ENCODE assay signal across 1 cellular context in genomic region chr5:173282916-173283315, GRCh38.
TF ChIP-seq lines count a peak whose summit lies in the region.

No MANE protein-coding gene starts in this region.

TF ChIP-seq in HCT116, 20 proteins besides CTCF, POLR2A, EP300 and RAD21:
- TF ChIP-seq MAX (IDR thresholded peaks at IDR 0.05) (no peak), TCF7L2 (IDR thresholded peaks at IDR 0.05; ENCODE audit: borderline replicate concordance, extremely low read depth, insufficient read depth, insufficient read length) (no peak), EZH2 (IDR thresholded peaks at IDR 0.05) (no peak), FOSL1 (IDR thresholded peaks at IDR 0.05; ENCODE audit: low read depth) (no peak), YY1 (IDR thresholded peaks at IDR 0.05; ENCODE audit: extremely low read depth, insufficient replicate concordance, low read depth, low read length) (no peak), JUND (IDR thresholded peaks at IDR 0.05) (no peak), CBX3 (IDR thresholded peaks at IDR 0.05; ENCODE audit: low read depth) (no peak), ZBTB33 (IDR thresholded peaks at IDR 0.05; ENCODE audit: extremely low read depth, insufficient replicate concordance, low read length) (no peak), EZH2phosphoT487 (IDR thresholded peaks at IDR 0.05; ENCODE audit: borderline replicate concordance) (no peak), ZFX (IDR thresholded peaks at IDR 0.05) (no peak), POLR2AphosphoS5 (IDR thresholded peaks at IDR 0.05; ENCODE audit: low read depth, low read length) (no peak)
